In genomic region chr11:60921777-60922335, GRCh38 we compare ENCODE assay signal across 1 cellular context.
TF ChIP-seq lines count a peak whose summit lies in the region.

No MANE protein-coding gene starts in this region.

TF ChIP-seq in GM12878, 131 proteins besides CTCF, POLR2A, EP300 and RAD21:
- TF ChIP-seq BHLHE40 (IDR thresholded peaks at IDR 0.05; ENCODE audit: borderline replicate concordance in 1 of 2, low read depth in 2 of 2, low read length in 1 of 2) (no peak), ESRRA (IDR thresholded peaks at IDR 0.05; ENCODE audit: low read length) (no peak), PAX5 (IDR thresholded peaks at IDR 0.05; ENCODE audit: borderline replicate concordance, low read depth, low read length) (no peak)
- TF ChIP-seq, protein P1, sequence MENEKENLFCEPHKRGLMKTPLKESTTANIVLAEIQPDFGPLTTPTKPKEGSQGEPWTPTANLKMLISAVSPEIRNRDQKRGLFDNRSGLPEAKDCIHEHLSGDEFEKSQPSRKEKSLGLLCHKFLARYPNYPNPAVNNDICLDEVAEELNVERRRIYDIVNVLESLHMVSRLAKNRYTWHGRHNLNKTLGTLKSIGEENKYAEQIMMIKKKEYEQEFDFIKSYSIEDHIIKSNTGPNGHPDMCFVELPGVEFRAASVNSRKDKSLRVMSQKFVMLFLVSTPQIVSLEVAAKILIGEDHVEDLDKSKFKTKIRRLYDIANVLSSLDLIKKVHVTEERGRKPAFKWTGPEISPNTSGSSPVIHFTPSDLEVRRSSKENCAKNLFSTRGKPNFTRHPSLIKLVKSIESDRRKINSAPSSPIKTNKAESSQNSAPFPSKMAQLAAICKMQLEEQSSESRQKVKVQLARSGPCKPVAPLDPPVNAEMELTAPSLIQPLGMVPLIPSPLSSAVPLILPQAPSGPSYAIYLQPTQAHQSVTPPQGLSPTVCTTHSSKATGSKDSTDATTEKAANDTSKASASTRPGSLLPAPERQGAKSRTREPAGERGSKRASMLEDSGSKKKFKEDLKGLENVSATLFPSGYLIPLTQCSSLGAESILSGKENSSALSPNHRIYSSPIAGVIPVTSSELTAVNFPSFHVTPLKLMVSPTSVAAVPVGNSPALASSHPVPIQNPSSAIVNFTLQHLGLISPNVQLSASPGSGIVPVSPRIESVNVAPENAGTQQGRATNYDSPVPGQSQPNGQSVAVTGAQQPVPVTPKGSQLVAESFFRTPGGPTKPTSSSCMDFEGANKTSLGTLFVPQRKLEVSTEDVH (IDR thresholded peaks at IDR 0.05; ENCODE audit: low read depth, partially characterized antibody): no peak
